In the genomic region with DNA sequence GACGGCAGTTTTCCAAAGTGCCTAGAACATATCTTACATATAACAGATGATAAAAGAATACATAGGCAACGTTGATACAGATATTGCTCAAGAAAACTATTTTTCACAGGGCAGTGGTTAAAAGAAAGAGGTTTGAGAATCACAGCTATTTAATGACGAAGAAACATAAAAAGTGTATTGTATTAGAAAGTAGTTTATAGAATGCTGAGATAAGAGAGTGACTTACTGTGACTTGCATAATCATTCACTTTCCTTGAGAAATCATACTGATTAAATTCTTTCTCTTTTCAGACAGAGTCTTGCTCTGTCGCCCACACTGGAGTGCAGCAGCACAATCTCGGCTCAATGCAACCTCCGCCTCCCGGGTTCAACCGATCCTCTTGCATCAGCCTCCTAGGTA, we compare ENCODE assay signal across 32 cellular contexts.
"Had no signal": no experiment of that assay in that cellular context is flagged by ENCODE, and none has a peak within 500 bp of the region (broad histone marks: within the 10 kb centered on the region; RNA-seq: fewer than 3 reads in every experiment).

No MANE protein-coding gene starts in this region.

- ATAC-seq: activated naive CD4-positive, alpha-beta T cell treated with anti-CD3 and anti-CD28 coated beads, Interleukin-2, amount 50 U/mL, for 72 hours; activated T-cell treated with anti-CD3 and anti-CD28 coated beads, Interleukin-2, amount 50 U/mL, for 72 hours; body of pancreas; esophagus mucosa; foreskin keratinocyte; gastrocnemius medialis; heart left ventricle; T-cell had no signal

- H3K27ac ChIP-seq: adrenal gland, body of pancreas, colonic mucosa, dorsolateral prefrontal cortex, foreskin keratinocyte, gastrocnemius medialis, heart left ventricle had no signal

- H3K27ac Mint-ChIP-seq: activated CD4-positive, alpha-beta memory T cell treated with anti-CD3 and anti-CD28 coated beads, Interleukin-2, amount 10 ng/mL, durations not matched to agents 7 days and 5 days; activated CD4-positive, alpha-beta T cell treated with anti-CD3 and anti-CD28 coated beads, Interleukin-2, amount 10 ng/mL, durations not matched to agents 7 days and 5 days; activated naive CD4-positive, alpha-beta T cell treated with anti-CD3 and anti-CD28 coated beads, Interleukin-2, amount 10 ng/mL, durations not matched to agents 7 days and 5 days; activated naive CD4-positive, alpha-beta T cell treated with anti-CD3 and anti-CD28 coated beads, Interleukin-2, amount 50 U/mL, for 72 hours; activated T-cell treated with anti-CD3 and anti-CD28 coated beads, Interleukin-2, amount 50 U/mL, for 24 hours; activated T-cell treated with anti-CD3 and anti-CD28 coated beads, Interleukin-2, amount 50 U/mL, for 72 hours; endodermal cell; T-cell; T-helper 1 cell treated with Interleukin-12 subunit alpha and Interleukin-12 subunit beta and Interleukin-4 antibody, amounts not matched to agents 30 μg/mL and 1 μg/mL, for 36 hours; T-helper 2 cell treated with Interferon-gamma antibody and Interleukin-4, amounts not matched to agents 5 μg/mL and 100 μg/mL, for 36 hours had no signal

- H3K36me3 ChIP-seq: adrenal gland, colonic mucosa, gastrocnemius medialis had no signal

- H3K9me3 Mint-ChIP-seq: activated CD4-positive, alpha-beta memory T cell treated with anti-CD3 and anti-CD28 coated beads, Interleukin-2, amount 10 ng/mL, durations not matched to agents 7 days and 5 days; activated naive CD4-positive, alpha-beta T cell treated with anti-CD3 and anti-CD28 coated beads, Interleukin-2, amount 10 ng/mL, durations not matched to agents 7 days and 5 days; activated T-cell treated with anti-CD3 and anti-CD28 coated beads, Interleukin-2, amount 50 U/mL, for 24 hours; activated T-cell treated with anti-CD3 and anti-CD28 coated beads, Interleukin-2, amount 50 U/mL, for 72 hours; endodermal cell; T-cell; T-helper 1 cell treated with Interleukin-12 subunit alpha and Interleukin-12 subunit beta and Interleukin-4 antibody, amounts not matched to agents 30 μg/mL and 1 μg/mL, for 36 hours; T-helper 2 cell treated with Interferon-gamma antibody and Interleukin-4, amounts not matched to agents 5 μg/mL and 100 μg/mL, for 36 hours had no signal

- H3K4me3 ChIP-seq: adrenal gland, body of pancreas, colonic mucosa, dorsolateral prefrontal cortex, gastrocnemius medialis, heart left ventricle had no signal

- H3K27me3 Mint-ChIP-seq: activated CD4-positive, alpha-beta memory T cell treated with anti-CD3 and anti-CD28 coated beads, Interleukin-2, amount 10 ng/mL, durations not matched to agents 7 days and 5 days; activated CD4-positive, alpha-beta T cell treated with anti-CD3 and anti-CD28 coated beads, Interleukin-2, amount 10 ng/mL, durations not matched to agents 7 days and 5 days; activated naive CD4-positive, alpha-beta T cell treated with anti-CD3 and anti-CD28 coated beads, Interleukin-2, amount 10 ng/mL, durations not matched to agents 7 days and 5 days; activated T-cell treated with anti-CD3 and anti-CD28 coated beads, Interleukin-2, amount 50 U/mL, for 24 hours; T-cell had no signal

- H3K27me3 ChIP-seq: adrenal gland, body of pancreas, colonic mucosa, dorsolateral prefrontal cortex, foreskin keratinocyte, gastrocnemius medialis, heart left ventricle had no signal

- DNase-seq: activated CD4-positive, alpha-beta memory T cell treated with anti-CD3 and anti-CD28 coated beads, Interleukin-2, amount 10 ng/mL, durations not matched to agents 7 days and 5 days; activated CD4-positive, alpha-beta T cell treated with anti-CD3 and anti-CD28 coated beads for 1 hour; activated CD4-positive, alpha-beta T cell treated with anti-CD3 and anti-CD28 coated beads for 4 hours; activated CD4-positive, alpha-beta T cell treated with anti-CD3 and anti-CD28 coated beads, Interleukin-2, amount 10 ng/mL, durations not matched to agents 7 days and 5 days; activated CD4-positive, alpha-beta T cell treated with anti-CD3 and anti-CD28 coated beads, Interleukin-2, amount 50 U/mL, for 4 hours; activated CD8-positive, alpha-beta memory T cell treated with anti-CD3 and anti-CD28 coated beads, Interleukin-2, amount 50 U/mL, for 48 hours; activated gamma-delta T cell; activated naive CD4-positive, alpha-beta T cell; activated naive CD4-positive, alpha-beta T cell treated with anti-CD3 and anti-CD28 coated beads, Interleukin-2, amount 10 ng/mL, durations not matched to agents 7 days and 5 days; activated T-cell treated with anti-CD3 and anti-CD28 coated beads for 4 hours; activated T-cell treated with anti-CD3 and anti-CD28 coated beads, Interleukin-2, amount 50 U/mL, for 24 hours; activated T-cell treated with anti-CD3 and anti-CD28 coated beads, Interleukin-2, amount 50 U/mL, for 72 hours; amygdala; aorta; body of pancreas; cerebellar nuclear complex; colonic mucosa; dorsolateral prefrontal cortex; effector memory CD4-positive, alpha-beta T cell; endodermal cell; foreskin keratinocyte; gastrocnemius medialis; glutamatergic neuron; heart left ventricle; SW 1271; T-cell; T1000 had no signal

- H3K4me3 Mint-ChIP-seq: activated CD4-positive, alpha-beta memory T cell treated with anti-CD3 and anti-CD28 coated beads, Interleukin-2, amount 10 ng/mL, durations not matched to agents 7 days and 5 days; activated CD4-positive, alpha-beta T cell treated with anti-CD3 and anti-CD28 coated beads, Interleukin-2, amount 10 ng/mL, durations not matched to agents 7 days and 5 days; activated naive CD4-positive, alpha-beta T cell treated with anti-CD3 and anti-CD28 coated beads, Interleukin-2, amount 10 ng/mL, durations not matched to agents 7 days and 5 days; activated T-cell treated with anti-CD3 and anti-CD28 coated beads, Interleukin-2, amount 50 U/mL, for 24 hours; activated T-cell treated with anti-CD3 and anti-CD28 coated beads, Interleukin-2, amount 50 U/mL, for 72 hours; endodermal cell; T-cell; T-helper 1 cell treated with Interleukin-12 subunit alpha and Interleukin-12 subunit beta and Interleukin-4 antibody, amounts not matched to agents 30 μg/mL and 1 μg/mL, for 36 hours; T-helper 2 cell treated with Interferon-gamma antibody and Interleukin-4, amounts not matched to agents 5 μg/mL and 100 μg/mL, for 36 hours had no signal

- H3K4me1 ChIP-seq: colonic mucosa, foreskin keratinocyte had no signal

- H3K9me3 ChIP-seq: adrenal gland, body of pancreas, colonic mucosa, gastrocnemius medialis, heart left ventricle had no signal
